10 cellular contexts compared by ENCODE assay signal in the genomic region with DNA sequence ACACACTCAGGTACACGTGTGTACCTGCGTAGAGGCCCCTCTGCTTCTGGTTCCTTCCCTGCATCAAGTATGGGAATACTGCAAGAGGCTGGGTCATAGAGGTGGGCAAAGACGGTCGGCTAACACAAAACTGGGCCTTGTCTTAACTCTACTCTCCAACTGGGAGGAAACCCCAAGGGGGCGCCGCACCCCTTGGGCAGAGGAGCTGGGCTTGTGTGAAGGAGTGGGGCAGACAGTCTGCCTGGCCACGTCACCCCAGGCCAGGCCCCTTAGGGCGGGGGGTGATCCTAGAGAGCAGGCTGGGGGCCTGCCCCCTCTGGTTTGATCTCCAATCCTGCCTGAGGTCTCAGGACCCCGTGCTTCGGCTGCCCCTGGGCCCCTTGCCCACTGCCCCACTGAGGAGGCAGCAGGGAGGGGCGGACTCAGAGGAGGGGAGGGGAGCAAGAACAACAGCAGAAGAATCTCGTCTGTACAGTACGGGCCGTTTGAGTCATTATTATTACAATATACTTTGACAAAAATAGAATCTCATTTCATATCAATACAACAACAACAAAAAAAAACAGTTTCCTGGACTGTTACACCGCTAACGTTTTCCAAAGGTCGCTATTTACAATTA. TPM values are rescaled to one million over a fixed set of nuclear protein-coding genes. Genes with fewer than 3 reads are reported as not detected.
DNase-seq lines count a peak whose midpoint lies in the region; TF ChIP-seq lines count a peak whose summit lies in the region.
"Had no signal": no experiment of that assay in that cellular context is flagged by ENCODE, and none has a peak within 500 bp of the region (broad histone marks: within the 10 kb centered on the region; RNA-seq: fewer than 3 reads in every experiment).

No MANE protein-coding gene starts in this region.

- POLR2A ChIA-PET in activated CD4-positive, alpha-beta memory T cell treated with anti-CD3 and anti-CD28 coated beads for 36 hours (lab: Charles Lee): no interaction called here
- POLR2A ChIA-PET in activated CD4-positive, alpha-beta memory T cell treated with anti-CD3 and anti-CD28 coated beads, Interleukin-2, amount 10 ng/mL, durations not matched to agents 7 days and 5 days (lab: Charles Lee): no interaction called here

- H3K27ac ChIP-seq in suprapubic skin: peak overlapping the region; percentile 71
- H3K27ac ChIP-seq: C4-2B had no signal

- intact Hi-C loops in activated CD4-positive, alpha-beta memory T cell treated with anti-CD3 and anti-CD28 coated beads for 36 hours (cut with micrococcal nuclease): no loop called here

- peaks cover 16% of the 10 kb centered on the region for H3K36me3 Mint-ChIP-seq in activated CD4-positive, alpha-beta memory T cell treated with anti-CD3 and anti-CD28 coated beads for 36 hours
- peaks cover 17% of the 10 kb centered on the region for H3K36me3 Mint-ChIP-seq in activated CD4-positive, alpha-beta memory T cell treated with anti-CD3 and anti-CD28 coated beads, Interleukin-2, amount 10 ng/mL, durations not matched to agents 7 days and 5 days (ENCODE audit: low read depth)

- peaks cover 8% of the 10 kb centered on the region for H3K4me1 Mint-ChIP-seq in activated CD4-positive, alpha-beta memory T cell treated with anti-CD3 and anti-CD28 coated beads for 36 hours (ENCODE audit: low read depth)
- peaks cover 21% of the 10 kb centered on the region for H3K4me1 Mint-ChIP-seq in activated CD4-positive, alpha-beta memory T cell treated with anti-CD3 and anti-CD28 coated beads, Interleukin-2, amount 10 ng/mL, durations not matched to agents 7 days and 5 days

- H3K36me3 ChIP-seq in suprapubic skin: peaks cover 57% of the 10 kb centered on the region

- peak overlapping the region; percentile 12 for H3K27ac Mint-ChIP-seq in activated CD4-positive, alpha-beta memory T cell treated with anti-CD3 and anti-CD28 coated beads for 36 hours
- no peak overlapping the region for H3K27ac Mint-ChIP-seq in activated CD4-positive, alpha-beta memory T cell treated with anti-CD3 and anti-CD28 coated beads, Interleukin-2, amount 10 ng/mL, durations not matched to agents 7 days and 5 days

- DNase-seq in activated CD4-positive, alpha-beta memory T cell treated with anti-CD3 and anti-CD28 coated beads for 36 hours: peak; percentile 35
- DNase-seq in activated CD4-positive, alpha-beta memory T cell treated with anti-CD3 and anti-CD28 coated beads, Interleukin-2, amount 10 ng/mL, durations not matched to agents 7 days and 5 days: no peak
- DNase-seq in RPMI8226: peak; percentile 29
- no peak for DNase-seq in fibroblast of pulmonary artery (ENCODE audit: low read depth)
- DNase-seq in suprapubic skin (ENCODE audit: low spot score in 2 of 2): peak in 1 of 2 donors; percentile 72
- DNase-seq in HuH-7.5 (ENCODE audit: low spot score): no peak
- no peak for DNase-seq in SW 1271 (lab: John Stamatoyannopoulos, UW)
- DNase-seq in activated CD4-positive, alpha-beta T cell treated with anti-CD3 and anti-CD28 coated beads, Interleukin-2, amount 50 U/mL, for 4 hours: no peak
- DNase-seq: T-helper 9 cell had no signal

- WGBS in suprapubic skin: 44% methylated on average over 15 of the region's 17 CpGs

- no peaks in the 10 kb centered on the region for H3K27me3 ChIP-seq in suprapubic skin

- no peaks in the 10 kb centered on the region for H3K9me3 Mint-ChIP-seq in activated CD4-positive, alpha-beta memory T cell treated with anti-CD3 and anti-CD28 coated beads for 36 hours
- no peaks in the 10 kb centered on the region for H3K9me3 Mint-ChIP-seq in activated CD4-positive, alpha-beta memory T cell treated with anti-CD3 and anti-CD28 coated beads, Interleukin-2, amount 10 ng/mL, durations not matched to agents 7 days and 5 days

- no peak for TF ChIP-seq EP300 in suprapubic skin (IDR thresholded peaks at IDR 0.05)

- CTCF ChIA-PET in activated CD4-positive, alpha-beta memory T cell treated with anti-CD3 and anti-CD28 coated beads for 36 hours (lab: Charles Lee): interaction anchor here (0.6 to 2.3 kb wide), 2 partner anchors 15 to 153 kb away, joined by 5 to 11 read pairs; a partner anchor contains a TSS
- CTCF ChIA-PET in activated CD4-positive, alpha-beta memory T cell treated with anti-CD3 and anti-CD28 coated beads, Interleukin-2, amount 10 ng/mL, durations not matched to agents 7 days and 5 days (lab: Charles Lee): interaction anchor here (0.9 to 2.1 kb wide), 3 partner anchors 15 to 142 kb away, joined by 3 to 5 read pairs (median 3); no protein-coding TSS in a partner anchor

- no peaks in the 10 kb centered on the region for H3K9me3 ChIP-seq in suprapubic skin

- TF ChIP-seq POLR2A in suprapubic skin (IDR thresholded peaks at IDR 0.05): no peak

- H3K4me3 ChIP-seq in fibroblast of pulmonary artery (replicated peaks; ENCODE audit: low read depth, low read length): no peak overlapping the region
- H3K4me3 ChIP-seq in suprapubic skin: no peak overlapping the region

- peaks cover 62% of the 10 kb centered on the region for H3K4me1 ChIP-seq in suprapubic skin

- H3K4me3 Mint-ChIP-seq in activated CD4-positive, alpha-beta memory T cell treated with anti-CD3 and anti-CD28 coated beads for 36 hours: no peak overlapping the region
- no peak overlapping the region for H3K4me3 Mint-ChIP-seq in activated CD4-positive, alpha-beta memory T cell treated with anti-CD3 and anti-CD28 coated beads, Interleukin-2, amount 10 ng/mL, durations not matched to agents 7 days and 5 days

- TF ChIP-seq CTCF in fibroblast of pulmonary artery (IDR thresholded peaks at IDR 0.05; ENCODE audit: low read length, missing control alignments): peak; percentile 14
- no peak for TF ChIP-seq CTCF in suprapubic skin (IDR thresholded peaks at IDR 0.05)

- no peaks in the 10 kb centered on the region for H3K27me3 Mint-ChIP-seq in activated CD4-positive, alpha-beta memory T cell treated with anti-CD3 and anti-CD28 coated beads for 36 hours
- H3K27me3 Mint-ChIP-seq in activated CD4-positive, alpha-beta memory T cell treated with anti-CD3 and anti-CD28 coated beads, Interleukin-2, amount 10 ng/mL, durations not matched to agents 7 days and 5 days: no peaks in the 10 kb centered on the region

RNA-seq across cellular contexts. Expression of a gene that starts 34.7 kb away (rescaled TPM):
- 10 to 100 TPM; 35.9 to 39.7 TPM for total RNA-seq in activated CD4-positive, alpha-beta memory T cell treated with anti-CD3 and anti-CD28 coated beads for 36 hours
- 10 to 100 TPM; 49.5 to 52.1 TPM for total RNA-seq in activated CD4-positive, alpha-beta memory T cell treated with anti-CD3 and anti-CD28 coated beads, Interleukin-2, amount 10 ng/mL, durations not matched to agents 7 days and 5 days
- 10 to 100 TPM; 61.7 to 73.5 (median 67.1) TPM for total RNA-seq in suprapubic skin

Comparison
In these comparisons a context has a peak if more than half of its experiments do, and no peak if none do; other contexts are left out.
1. DNase-seq: peak in activated CD4-positive, alpha-beta memory T cell treated with anti-CD3 and anti-CD28 coated beads for 36 hours (single experiment) and RPMI8226 (single experiment); none in activated CD4-positive, alpha-beta memory T cell treated with anti-CD3 and anti-CD28 coated beads, Interleukin-2, amount 10 ng/mL, durations not matched to agents 7 days and 5 days (single experiment), fibroblast of pulmonary artery (single experiment), HuH-7.5 (single experiment), SW 1271 (0 of 2) and activated CD4-positive, alpha-beta T cell treated with anti-CD3 and anti-CD28 coated beads, Interleukin-2, amount 50 U/mL, for 4 hours (0 of 2).